Comparison of ENCODE assay signal across 27 cellular contexts in genomic region chr5:82642313-82642712, GRCh38.
"Had no signal": no experiment of that assay in that cellular context is flagged by ENCODE, and none has a peak within 500 bp of the region (broad histone marks: within the 10 kb centered on the region; RNA-seq: fewer than 3 reads in every experiment).

No MANE protein-coding gene starts in this region.

- H3K4me3 ChIP-seq: ascending aorta, body of pancreas, MG63, Peyer's patch, SJSA1 had no signal

- H3K27me3 Mint-ChIP-seq: activated naive CD8-positive, alpha-beta T cell treated with anti-CD3 and anti-CD28 coated beads, Interleukin-2, amount 50 U/mL, for 24 hours; central memory CD8-positive, alpha-beta T cell had no signal

- H3K9me3 ChIP-seq: ascending aorta, body of pancreas, MG63, Peyer's patch, SJSA1 had no signal

- H3K4me1 Mint-ChIP-seq: activated naive CD8-positive, alpha-beta T cell treated with anti-CD3 and anti-CD28 coated beads, Interleukin-2, amount 50 U/mL, for 24 hours; central memory CD8-positive, alpha-beta T cell had no signal

- DNase-seq: activated CD4-positive, alpha-beta T cell treated with anti-CD3 and anti-CD28 coated beads for 48 hours; activated CD4-positive, alpha-beta T cell treated with anti-CD3 and anti-CD28 coated beads, Interleukin-2, amount 50 U/mL, for 4 hours; activated CD4-positive, CD25-positive, alpha-beta regulatory T cell treated with anti-CD3 and anti-CD28 coated beads, Interleukin-2, amount 50 U/mL, for 72 hours; activated effector memory CD4-positive, alpha-beta T cell treated with anti-CD3 and anti-CD28 coated beads, Interleukin-2, amount 50 U/mL, for 16 hours; activated naive CD4-positive, alpha-beta T cell treated with Interleukin-2 at 50 U/mL for 16 hours; activated naive CD8-positive, alpha-beta T cell treated with anti-CD3 and anti-CD28 coated beads, Interleukin-2, amount 50 U/mL, for 24 hours; activated T-cell treated with anti-CD3 and anti-CD28 coated beads, Interleukin-2, amount 50 U/mL, for 4 hours; amniotic stem cell; body of pancreas; MG63; NCI-H1105 treated with DMSO at 0.1 percent for 48 hours; NCI-H1436 treated with DMSO at 0.1 percent for 48 hours; NCI-H2081; NCI-H446 treated with DMSO at 0.1 percent for 48 hours; NCI-H524 treated with DMSO at 0.1 percent for 48 hours; NK-92 treated with Interleukin-12 subunit alpha and Interleukin-12 subunit beta, amount 100 ng/mL, for 24 hours; OCI-M1; Peyer's patch; SHP77; SW 1271; T-helper 9 cell had no signal

- H3K4me1 ChIP-seq: SJSA1 had no signal

- H3K27ac Mint-ChIP-seq: activated naive CD4-positive, alpha-beta T cell treated with anti-CD3 and anti-CD28 coated beads, Interleukin-2, amount 50 U/mL, for 72 hours; activated naive CD8-positive, alpha-beta T cell treated with anti-CD3 and anti-CD28 coated beads, Interleukin-2, amount 50 U/mL, for 24 hours; T-helper 1 cell treated with Interleukin-12 subunit alpha and Interleukin-12 subunit beta and Interleukin-4 antibody, amounts not matched to agents 30 μg/mL and 1 μg/mL, for 36 hours had no signal

- H3K27ac ChIP-seq: body of pancreas, Peyer's patch, RWPE1, SJSA1 had no signal

- H3K4me3 Mint-ChIP-seq: activated naive CD8-positive, alpha-beta T cell treated with anti-CD3 and anti-CD28 coated beads, Interleukin-2, amount 50 U/mL, for 24 hours; activated T-cell treated with anti-CD3 and anti-CD28 coated beads, Interleukin-2, amount 50 U/mL, for 4 hours; central memory CD8-positive, alpha-beta T cell; T-helper 1 cell treated with Interleukin-12 subunit alpha and Interleukin-12 subunit beta and Interleukin-4 antibody, amounts not matched to agents 30 μg/mL and 1 μg/mL, for 36 hours had no signal

- ATAC-seq: activated naive CD4-positive, alpha-beta T cell treated with anti-CD3 and anti-CD28 coated beads, Interleukin-2, amount 50 U/mL, for 72 hours; activated naive CD8-positive, alpha-beta T cell treated with anti-CD3 and anti-CD28 coated beads, Interleukin-2, amount 50 U/mL, for 24 hours; activated T-cell treated with anti-CD3 and anti-CD28 coated beads, Interleukin-2, amount 50 U/mL, for 4 hours; body of pancreas had no signal

- H3K36me3 ChIP-seq: ascending aorta, MG63, Peyer's patch, SJSA1 had no signal

- H3K9me3 Mint-ChIP-seq: activated naive CD4-positive, alpha-beta T cell treated with anti-CD3 and anti-CD28 coated beads, Interleukin-2, amount 50 U/mL, for 72 hours; activated naive CD8-positive, alpha-beta T cell treated with anti-CD3 and anti-CD28 coated beads, Interleukin-2, amount 50 U/mL, for 24 hours; activated T-cell treated with anti-CD3 and anti-CD28 coated beads, Interleukin-2, amount 50 U/mL, for 4 hours; central memory CD8-positive, alpha-beta T cell; T-helper 1 cell treated with Interleukin-12 subunit alpha and Interleukin-12 subunit beta and Interleukin-4 antibody, amounts not matched to agents 30 μg/mL and 1 μg/mL, for 36 hours had no signal

- H3K27me3 ChIP-seq: ascending aorta, body of pancreas, MG63, Peyer's patch, SJSA1 had no signal

- H3K36me3 Mint-ChIP-seq: activated naive CD4-positive, alpha-beta T cell treated with anti-CD3 and anti-CD28 coated beads, Interleukin-2, amount 50 U/mL, for 72 hours had no signal
